Comparison of ENCODE assay signal across 19 cellular contexts in genomic region chr2:127047054-127047453, GRCh38. TPM values are rescaled to one million over a fixed set of nuclear protein-coding genes. Genes with fewer than 3 reads are reported as not detected.
DNase-seq lines count a peak whose midpoint lies in the region; ATAC-seq, FAIRE-seq and TF ChIP-seq lines count a peak whose summit lies in the region.
"Had no signal": no experiment of that assay in that cellular context is flagged by ENCODE, and none has a peak within 500 bp of the region (broad histone marks: within the 10 kb centered on the region; RNA-seq: fewer than 3 reads in every experiment).

No MANE protein-coding gene starts in this region.

- in situ Hi-C loops in gastrocnemius medialis (cut with MboI; ENCODE audit: low sequenced_read_pairs in 4 of 4): no loop called here

- TF ChIP-seq EP300 in SK-N-SH (IDR thresholded peaks at IDR 0.05; ENCODE audit: borderline replicate concordance in 1 of 2, low read depth in 1 of 2, low read length in 1 of 2): no peak

- H4K5ac ChIP-seq in mesendoderm (ENCODE audit: low read length): no peak overlapping the region

- no peak overlapping the region for H2AFZ ChIP-seq in SK-N-SH (ENCODE audit: low read depth)

- no peaks in the 10 kb centered on the region for H3K79me1 ChIP-seq in mesendoderm (ENCODE audit: low read length)

- no peak overlapping the region for H4K8ac ChIP-seq in mesendoderm (ENCODE audit: low read depth, low read length)

- H2AK5ac ChIP-seq in mesendoderm (ENCODE audit: low read length): no peak overlapping the region

- H3K4ac ChIP-seq in mesendoderm (ENCODE audit: low read depth, low read length): no peak overlapping the region

- DNase-seq in SK-N-SH: peak; percentile 22
- DNase-seq in H7: peak; percentile 38
- peak; percentile 68 for DNase-seq in kidney
- DNase-seq in gastrocnemius medialis: peak in 1 of 2 donors; percentile 31
- no peak for DNase-seq in T1000 (lab: John Stamatoyannopoulos, UW)
- DNase-seq in RPMI8226: no peak
- DNase-seq in mesendoderm: no peak
- DNase-seq: HCEC 1CT, Kasumi-1, NCI-H1105 treated with DMSO at 0.1 percent for 48 hours, NCI-H187, NCI-H446 treated with DMSO at 0.1 percent for 48 hours, NCI-H774, SHP77 treated with DMSO at 0.1 percent for 48 hours had no signal

- ATAC-seq in SK-N-SH treated with all-trans-retinoic acid at 6 μM for 48 hours (no peak), gastrocnemius medialis (no peak)
- ATAC-seq: GM12878 had no signal

- H3K27ac ChIP-seq in SK-N-SH (ENCODE audit: low read depth in 2 of 2, low read length in 1 of 2): no peak overlapping the region
- H3K27ac ChIP-seq in kidney (ENCODE audit: low read depth in 2 of 2, low read length in 2 of 2): no peak overlapping the region
- peak overlapping the region; percentile 78 to 99 (median 88) for H3K27ac ChIP-seq in gastrocnemius medialis
- H3K27ac ChIP-seq in mesendoderm (ENCODE audit: low read depth, low read length): no peak overlapping the region
- H3K27ac ChIP-seq: 22Rv1, BLaER1 had no signal

- 92% methylated on average over 8 of the region's 8 CpGs for WGBS in SK-N-SH (ENCODE audit: low lambda C conversion rate)
- no CpG with 5 or more reads among the region's 8 CpGs for WGBS in mesendoderm (ENCODE audit: extremely low coverage, insufficient coverage, low lambda C conversion rate)

- H2BK15ac ChIP-seq in mesendoderm (replicated peaks; ENCODE audit: low read depth): no peak overlapping the region

- H3K27me3 ChIP-seq in SK-N-SH (ENCODE audit: insufficient read depth) (no peaks in the 10 kb centered on the region), H7 (ENCODE audit: control insufficient read depth, insufficient read depth, low read length) (no peaks in the 10 kb centered on the region), gastrocnemius medialis (no peaks in the 10 kb centered on the region), mesendoderm (ENCODE audit: insufficient read depth, low read length, poor library complexity) (no peaks in the 10 kb centered on the region)
- H3K27me3 ChIP-seq: BLaER1 had no signal

- FAIRE-seq in kidney (lab: Jason Lieb, UNC): no peak
- FAIRE-seq: GM12878, RCC 7860 had no signal

- intact Hi-C loops in kidney (cut with DNase I) (no loop called here), gastrocnemius medialis (cut with DNase I; ENCODE audit: low total_unique reads) (no loop called here)

- H3K18ac ChIP-seq in mesendoderm (ENCODE audit: low read length): no peak overlapping the region

- no peaks in the 10 kb centered on the region for H3F3A ChIP-seq in SK-N-SH (replicated peaks; ENCODE audit: insufficient read depth)

- H3K4me1 ChIP-seq in SK-N-SH (ENCODE audit: control insufficient read depth in 1 of 2, insufficient read depth in 2 of 2, low read depth in 1 of 2, low read length in 1 of 2) (peaks cover 0 to 4% of the 10 kb centered on the region in 2 experiments; a peak in 1 of 4 replicates), kidney (ENCODE audit: control insufficient read depth in 1 of 2, insufficient read depth in 1 of 2, low read depth in 1 of 2, low read length in 2 of 2) (peaks cover 0 to 2% of the 10 kb centered on the region in 2 donors), gastrocnemius medialis (peaks cover 16 to 48% of the 10 kb centered on the region in 2 donors), mesendoderm (ENCODE audit: control insufficient read depth, low read depth, low read length) (no peaks in the 10 kb centered on the region)

- H2BK5ac ChIP-seq in mesendoderm (ENCODE audit: low read length): no peak overlapping the region

- H3K4me2 ChIP-seq in SK-N-SH (no peak overlapping the region), mesendoderm (ENCODE audit: low read length) (no peak overlapping the region)
- H3K4me2 ChIP-seq: BLaER1 had no signal

- no peak for TF ChIP-seq RAD21 in SK-N-SH (IDR thresholded peaks at IDR 0.05; ENCODE audit: low read length)

- CTCF ChIA-PET in SK-N-SH (lab: Yijun Ruan, JAX): interaction anchor here (0.8 to 2.0 kb wide), 4 partner anchors 14 to 76 kb away, joined by 3 to 9 read pairs (median 3); no protein-coding TSS in a partner anchor

- no peaks in the 10 kb centered on the region for H3K9me2 ChIP-seq in SK-N-SH

- H3K9ac ChIP-seq in SK-N-SH (no peak overlapping the region), kidney (ENCODE audit: low read length in 2 of 2) (no peak overlapping the region), mesendoderm (ENCODE audit: low read length) (no peak overlapping the region)
- H3K9ac ChIP-seq: BLaER1 had no signal

- no peak for TF ChIP-seq POLR2A in gastrocnemius medialis (IDR thresholded peaks at IDR 0.05)

- no peaks in the 10 kb centered on the region for H3K79me2 ChIP-seq in SK-N-SH (ENCODE audit: insufficient read depth)
- H3K79me2 ChIP-seq in mesendoderm (ENCODE audit: control insufficient read depth, insufficient read depth, low read length): no peaks in the 10 kb centered on the region

- TF ChIP-seq CTCF in SK-N-SH (IDR thresholded peaks at IDR 0.05) (no peak), kidney (IDR thresholded peaks at IDR 0.05; ENCODE audit: borderline replicate concordance, extremely low read depth, insufficient read depth) (no peak), gastrocnemius medialis (IDR thresholded peaks at IDR 0.05 in 4 of 5, conservative IDR thresholded peaks at IDR 0.05 in 1 of 5) (no peak)

- H3K36me3 ChIP-seq in SK-N-SH (replicated peaks in 1 of 2; ENCODE audit: control insufficient read depth in 1 of 2, insufficient read depth in 2 of 2, low read length in 1 of 2) (no peaks in the 10 kb centered on the region), H7 (replicated peaks; ENCODE audit: control insufficient read depth, insufficient read depth, low read length) (no peaks in the 10 kb centered on the region), kidney (ENCODE audit: control insufficient read depth in 1 of 2, insufficient read depth in 2 of 2, low read length in 2 of 2) (peaks cover 0 to 3% of the 10 kb centered on the region in 2 donors), gastrocnemius medialis (peaks cover 0 to 19% of the 10 kb centered on the region in 2 donors), mesendoderm (ENCODE audit: control insufficient read depth, insufficient read depth, low read length) (no peaks in the 10 kb centered on the region)

- H2BK120ac ChIP-seq in mesendoderm (ENCODE audit: low read depth, low read length): no peak overlapping the region

- no peak overlapping the region for H3K23ac ChIP-seq in mesendoderm (ENCODE audit: low read length)

- no peak overlapping the region for H3K56ac ChIP-seq in mesendoderm (ENCODE audit: low read length)

- H3K9me3 ChIP-seq in SK-N-SH (no peaks in the 10 kb centered on the region), kidney (ENCODE audit: control insufficient read depth in 1 of 2, low read length in 2 of 2) (no peaks in the 10 kb centered on the region), gastrocnemius medialis (no peaks in the 10 kb centered on the region)

- H3K4me3 ChIP-seq in SK-N-SH (ENCODE audit: low read depth in 2 of 2, low read length in 1 of 2) (no peak overlapping the region), H7 (ENCODE audit: insufficient read depth, low read depth, low read length) (no peak overlapping the region), kidney (ENCODE audit: low read length in 2 of 2) (no peak overlapping the region), gastrocnemius medialis (no peak overlapping the region), mesendoderm (ENCODE audit: low read length) (no peak overlapping the region)
- H3K4me3 ChIP-seq: BLaER1, GM12878 had no signal

- no peaks in the 10 kb centered on the region for H4K20me1 ChIP-seq in SK-N-SH (ENCODE audit: insufficient read depth)

- POLR2A ChIA-PET in SK-N-SH (lab: Yijun Ruan, JAX): no interaction called here

TF ChIP-seq in SK-N-SH, 30 proteins besides CTCF, POLR2A, EP300 and RAD21 (continues in another document):
- TF ChIP-seq GABPA (IDR thresholded peaks at IDR 0.05; ENCODE audit: low read depth) (no peak), NRF1 (IDR thresholded peaks at IDR 0.05; ENCODE audit: low read depth, low read length) (no peak), YY1 (IDR thresholded peaks at IDR 0.05; ENCODE audit: low read depth) (no peak), USF2 (IDR thresholded peaks at IDR 0.05; ENCODE audit: borderline replicate concordance, low read depth, low read length) (no peak), FOSL2 (IDR thresholded peaks at IDR 0.05; ENCODE audit: borderline replicate concordance, low read depth) (no peak), FOXJ3 (CRISPR knock-in tag; IDR thresholded peaks at IDR 0.05) (no peak), ELF1 (IDR thresholded peaks at IDR 0.05) (no peak)

TF ChIP-seq in SK-N-SH treated with all-trans-retinoic acid at 6 μM for 48 hours, 23 proteins besides CTCF, POLR2A, EP300 and RAD21 (continues in another document):
- TF ChIP-seq POU6F1 (CRISPR knock-in tag; IDR thresholded peaks at IDR 0.05; ENCODE audit: borderline replicate concordance, low read depth) (no peak), ZNF70 (CRISPR knock-in tag; IDR thresholded peaks at IDR 0.05) (no peak), ESRRG (CRISPR knock-in tag; IDR thresholded peaks at IDR 0.05) (no peak), TOX (CRISPR knock-in tag; IDR thresholded peaks at IDR 0.05; ENCODE audit: borderline replicate concordance) (no peak), BACH2 (CRISPR knock-in tag; IDR thresholded peaks at IDR 0.05; ENCODE audit: borderline replicate concordance) (no peak)

RNA-seq across cellular contexts. Expression of gene BIN1, which starts 59.9 kb away (rescaled TPM):
- polyA plus RNA-seq in SK-N-SH (2012; rRNA removed) (31.5 and 40.3 TPM in 2 replicates), kidney (ENCODE audit: insufficient read depth, low read depth, low replicate concordance) (167 TPM)
- polyA plus RNA-seq in SK-N-SH (2012; cell fraction: cytosol; rRNA removed): 20.0 and 26.8 TPM in 2 replicates
- polyA plus RNA-seq in SK-N-SH (2012; cell fraction: nucleus; rRNA removed): 38.8 and 49.6 TPM in 2 replicates
- 26.0 and 31.6 TPM in 2 replicates for total RNA-seq in H7 (2014; rRNA removed; shearing (Covaris generic))
- total RNA-seq in kidney (121 TPM), gastrocnemius medialis (1,000 to 10,000 TPM; 1,150 to 2,167 (median 1,736) TPM)
- polyA plus RNA-seq in mesendoderm (2013, experiment 1 of 2): 18.7 TPM
- polyA plus RNA-seq in mesendoderm (2013, experiment 2 of 2): 20.2 TPM

Comparison
In these comparisons a context has a peak if more than half of its experiments do, and no peak if none do; other contexts are left out.
1. DNase-seq: peak in SK-N-SH (single experiment), H7 (single experiment) and kidney (single experiment); none in T1000 (single experiment), RPMI8226 (single experiment) and mesendoderm (single experiment).
2. H3K27ac ChIP-seq: peak in gastrocnemius medialis (4 of 4); none in SK-N-SH (0 of 2), kidney (0 of 2) and mesendoderm (single experiment).